23 cellular contexts compared by ENCODE assay signal in genomic region chr13:84358601-84359000, GRCh38.
"Had no signal": no experiment of that assay in that cellular context is flagged by ENCODE, and none has a peak within 500 bp of the region (broad histone marks: within the 10 kb centered on the region; RNA-seq: fewer than 3 reads in every experiment).

No MANE protein-coding gene starts in this region.

- H3K9me3 ChIP-seq: heart left ventricle, psoas muscle, right lobe of liver, spleen, thoracic aorta, transverse colon had no signal

- H3K27me3 ChIP-seq: heart left ventricle, right lobe of liver, spleen, transverse colon had no signal

- H3K4me3 ChIP-seq: coronary artery, heart left ventricle, lung, psoas muscle, right lobe of liver, spleen, thoracic aorta, transverse colon had no signal

- H3K36me3 ChIP-seq: heart left ventricle, right lobe of liver, spleen, thoracic aorta, transverse colon had no signal

- H3K4me1 ChIP-seq: heart left ventricle, psoas muscle, right lobe of liver, spleen, transverse colon had no signal

- H3K27ac ChIP-seq: coronary artery, heart left ventricle, psoas muscle, right lobe of liver, spleen, thoracic aorta, transverse colon had no signal

- ATAC-seq: heart left ventricle; left colon; left ventricle myocardium superior; naive thymus-derived CD4-positive, alpha-beta T cell; psoas muscle; right lobe of liver; stimulated activated naive B cell treated with anti-CD40 and anti-IgM and Interleukin-4, amounts not matched to agents 10 μg/mL and 1 μg/mL and 100 μg/mL, for 72 hours; stimulated activated naive CD8-positive, alpha-beta T cell treated with anti-CD3 and anti-CD28 coated beads, Interleukin-15, amount 100 ng/mL, for 72 hours had no signal

- DNase-seq: effector CD4-positive, alpha-beta T cell; endodermal cell; heart left ventricle; hippocampal formation; left colon; left ventricle myocardium superior; mesendoderm; naive thymus-derived CD4-positive, alpha-beta T cell; nephron progenitor cell; psoas muscle; retina; right lobe of liver; spleen; stimulated activated CD4-positive, alpha-beta T cell treated with anti-CD3 and anti-CD28 coated beads, Interleukin-15, amount 100 ng/mL, for 24 hours; stimulated activated CD4-positive, alpha-beta T cell treated with anti-CD3 and anti-CD28 coated beads, Interleukin-1b, Interleukin-23, amount 100 ng/mL, for 48 hours; stimulated activated CD4-positive, alpha-beta T cell treated with anti-CD3 and anti-CD28 coated beads, Interleukin-4, amount 100 ng/mL, for 24 hours; stimulated activated naive B cell treated with anti-CD40 and anti-IgM and Interleukin-4, amounts not matched to agents 10 μg/mL and 1 μg/mL and 100 μg/mL, for 72 hours; stimulated activated naive CD8-positive, alpha-beta T cell treated with anti-CD3 and anti-CD28 coated beads, Interleukin-15, amount 100 ng/mL, for 72 hours; substantia nigra; transverse colon had no signal
